4 cellular contexts compared by ENCODE assay signal in genomic region chr3:32015638-32016037, GRCh38. TPM values are rescaled to one million over a fixed set of nuclear protein-coding genes. Genes with fewer than 3 reads are reported as not detected.
"Had no signal": no experiment of that assay in that cellular context is flagged by ENCODE, and none has a peak within 500 bp of the region (broad histone marks: within the 10 kb centered on the region; RNA-seq: fewer than 3 reads in every experiment).

No MANE protein-coding gene starts in this region.

RNA-seq across cellular contexts. Expression of gene ZNF860, which starts 34.1 kb away (rescaled TPM):
- total RNA-seq: natural killer cell treated with Interleukin-12 subunit alpha and Interleukin-12 subunit beta and Interleukin-15 and Interleukin-18, amount 100 ng/mL, for 72 hours; psoas muscle had no signal
- polyA plus RNA-seq: naive thymus-derived CD4-positive, alpha-beta T cell; naive thymus-derived CD8-positive, alpha-beta T cell had no signal
